ENCODE assay signal across 8 cellular contexts in the genomic region with DNA sequence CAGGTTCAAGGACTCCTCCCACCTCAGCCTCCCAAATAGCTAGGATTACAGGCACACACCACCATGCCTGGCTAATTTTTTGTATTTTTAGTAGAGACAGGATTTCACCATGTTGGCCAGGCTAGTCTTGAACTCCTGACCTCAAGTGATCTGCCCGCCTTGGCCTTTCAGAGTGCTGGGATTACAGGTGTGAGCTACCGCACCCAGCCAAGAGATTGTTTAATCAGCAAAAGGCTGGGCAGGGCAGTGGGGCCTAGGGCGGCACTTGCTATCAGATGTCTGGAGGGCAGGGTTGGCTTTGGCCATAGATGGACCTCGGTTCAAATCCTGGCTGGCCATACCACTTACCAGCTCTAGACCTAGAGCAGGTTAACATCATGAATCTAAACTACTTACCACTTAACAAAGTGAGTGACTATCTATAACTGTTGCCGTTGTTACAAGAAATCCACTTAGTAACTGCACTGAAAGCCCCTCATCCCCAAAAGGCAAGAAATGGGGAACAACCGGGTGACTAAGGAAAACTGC.
A peak's percentile ranks its signal among the peaks of the same experiment; 100 is the strongest.
DNase-seq lines count a peak whose midpoint lies in the region; ATAC-seq and TF ChIP-seq lines count a peak whose summit lies in the region.
"Not testable (repeated sequence)": the region's sequence is repeated elsewhere in the genome, so short reads cannot be mapped to it uniquely, and the experiment has no call there.

No MANE protein-coding gene starts in this region.

- CTCF ChIA-PET in CD4-positive, alpha-beta T cell (lab: Charles Lee) = interaction anchor here (1.1 to 4.5 kb wide), 8 partner anchors 10 to 464 kb away, joined by 3 to 29 read pairs (median 5); no protein-coding TSS in a partner anchor
- CTCF ChIA-PET in PC-3 (lab: Charles Lee) = not testable (repeated sequence)

- POLR2A ChIA-PET in CD4-positive, alpha-beta T cell (lab: Charles Lee) = interaction anchor here (0.7 to 3.4 kb wide), 11 partner anchors 10 to 360 kb away, joined by 3 to 38 read pairs (median 4); partner anchors contain the start of genes ETV6 and MANSC1
- POLR2A ChIA-PET in PC-3 (lab: Charles Lee; ENCODE audit: unreplicated experiment) = not testable (repeated sequence)

- peak overlapping the region; percentile 20; the same call in 1 of the 2 replicates for H3K4me2 ChIP-seq in PC-3 (ENCODE audit: low read length)
- not testable (repeated sequence) for H3K4me2 ChIP-seq in parathyroid adenoma (ENCODE audit: low read length)

- H3K36me3 Mint-ChIP-seq in CD4-positive, alpha-beta T cell (ENCODE audit: low read depth); brain: not testable (repeated sequence)

- H3F3A ChIP-seq in PC-3 (ENCODE audit: low read length, unreplicated experiment) = not testable (repeated sequence)

- peak overlapping the region; percentile 74 for H3K27ac ChIP-seq in CD4-positive, alpha-beta T cell (ENCODE audit: low read depth, low read length)
- H3K27ac ChIP-seq in PC-3 (ENCODE audit: low read length) (peak overlapping the region; percentile 83), heart right ventricle (peak overlapping the region in 6 of 10 donors; percentile 31 to 88 (median 51)), parathyroid adenoma (peak overlapping the region; percentile 31)

- H3K9me2 ChIP-seq in PC-3 (replicated peaks; ENCODE audit: low read length) = not testable (repeated sequence)

- not testable (repeated sequence) for H3K27me3 Mint-ChIP-seq in CD4-positive, alpha-beta T cell; stimulated activated naive CD8-positive, alpha-beta T cell treated with anti-CD3 and anti-CD28 coated beads, Interleukin-15, amount 100 ng/mL, for 72 hours
- H3K27me3 Mint-ChIP-seq in brain = peaks cover 10% of the 10 kb centered on the region

- peak overlapping the region; percentile 78 for H3K4me3 Mint-ChIP-seq in CD4-positive, alpha-beta T cell
- not testable (repeated sequence) for H3K4me3 Mint-ChIP-seq in brain
- peak overlapping the region; percentile 83 to 89 for H3K4me3 Mint-ChIP-seq in stimulated activated naive CD8-positive, alpha-beta T cell treated with anti-CD3 and anti-CD28 coated beads, Interleukin-15, amount 100 ng/mL, for 72 hours

- peaks cover 47% of the 10 kb centered on the region for H3K4me1 ChIP-seq in PC-3 (ENCODE audit: insufficient read depth, low read length)
- peaks cover 0 to 55% (median 3%) of the 10 kb centered on the region in 9 donors for H3K4me1 ChIP-seq in heart right ventricle
- H3K4me1 ChIP-seq in parathyroid adenoma = peaks cover 30% of the 10 kb centered on the region

- H2AFZ ChIP-seq in PC-3 (ENCODE audit: low read length) = not testable (repeated sequence)
- H2AFZ ChIP-seq in parathyroid adenoma = peak overlapping the region; percentile 76

- ATAC-seq in CD4-positive, alpha-beta T cell (ENCODE audit: poor library complexity); PC-3: not testable (repeated sequence)
- peak; percentile 5 for ATAC-seq in HG02943 (IDR thresholded peaks at IDR 0.05; ENCODE audit: low read depth, unreplicated experiment)
- ATAC-seq in heart right ventricle = peak in 1 of 8 donors; percentile 3
- peak; percentile 43 for ATAC-seq in stimulated activated naive CD8-positive, alpha-beta T cell treated with anti-CD3 and anti-CD28 coated beads, Interleukin-15, amount 100 ng/mL, for 72 hours

- not testable (repeated sequence) for H4K20me1 ChIP-seq in PC-3 (ENCODE audit: low read length)

- DNase-seq in CD4-positive, alpha-beta T cell; PC-3; heart right ventricle; stimulated activated naive CD8-positive, alpha-beta T cell treated with anti-CD3 and anti-CD28 coated beads, Interleukin-15, amount 100 ng/mL, for 72 hours: not testable (repeated sequence)
- DNase-seq in activated CD8-positive, alpha-beta memory T cell treated with anti-CD3 and anti-CD28 coated beads for 24 hours = peak; percentile 75

- TF ChIP-seq CTCF in CD4-positive, alpha-beta T cell (IDR thresholded peaks at IDR 0.05); PC-3 (conservative IDR thresholded peaks at IDR 0.05; ENCODE audit: low read depth, low read length); brain (conservative IDR thresholded peaks at IDR 0.05); heart right ventricle (IDR thresholded peaks at IDR 0.05); parathyroid adenoma (IDR thresholded peaks at IDR 0.05): not testable (repeated sequence)

- H3K4me1 Mint-ChIP-seq in CD4-positive, alpha-beta T cell (ENCODE audit: low read depth) = peaks cover 78% of the 10 kb centered on the region
- H3K4me1 Mint-ChIP-seq in brain = peaks cover 27% of the 10 kb centered on the region
- peaks cover 83% of the 10 kb centered on the region for H3K4me1 Mint-ChIP-seq in stimulated activated naive CD8-positive, alpha-beta T cell treated with anti-CD3 and anti-CD28 coated beads, Interleukin-15, amount 100 ng/mL, for 72 hours

- H3K27ac Mint-ChIP-seq in CD4-positive, alpha-beta T cell = peak overlapping the region; percentile 96
- peak overlapping the region in 3 of 5 experiments; percentile 12 to 89 (median 87) for H3K27ac Mint-ChIP-seq in brain
- H3K27ac Mint-ChIP-seq in stimulated activated naive CD8-positive, alpha-beta T cell treated with anti-CD3 and anti-CD28 coated beads, Interleukin-15, amount 100 ng/mL, for 72 hours = peak overlapping the region; percentile 90 to 97

- intact Hi-C loops in CD4-positive, alpha-beta T cell (cut with DNase I, micrococcal nuclease) = loop anchor here in 1 of 2 experiments (1.0 to 10.0 kb wide), 6 partner anchors 12 to 358 kb away; no protein-coding TSS in a partner anchor
- intact Hi-C loops in PC-3 (cut with micrococcal nuclease) = not testable (repeated sequence)
- intact Hi-C loops in heart right ventricle (cut with DNase I) = loop anchor here in 3 of 10 donors (10.0 kb wide), 5 partner anchors 115 to 385 kb away; partner anchors contain the start of gene ETV6 (in 1 of the 3)

- BruUV-seq in PC-3 (replicated peaks; lab: Mats Ljungman, UMichigan) = not testable (repeated sequence)

- H3K9me3 ChIP-seq in CD4-positive, alpha-beta T cell (ENCODE audit: control insufficient read depth, low read length); PC-3 (ENCODE audit: low read length); heart right ventricle; parathyroid adenoma (ENCODE audit: control insufficient read depth, low read length): not testable (repeated sequence)

- H3K79me2 ChIP-seq in PC-3 (ENCODE audit: low read length); parathyroid adenoma: not testable (repeated sequence)

- 82 to 84% methylated on average over 6 of the region's 6 CpGs for WGBS in heart right ventricle, 2 donors

- not testable (repeated sequence) for H3K36me3 ChIP-seq in PC-3 (ENCODE audit: low read depth, low read length); heart right ventricle; parathyroid adenoma (ENCODE audit: control insufficient read depth, insufficient read depth, low read length)

- peak overlapping the region; percentile 29 for H3K9ac ChIP-seq in PC-3 (ENCODE audit: low read length)
- H3K9ac ChIP-seq in parathyroid adenoma = not testable (repeated sequence)

- H3K4me3 ChIP-seq in PC-3 (ENCODE audit: low read length); parathyroid adenoma (ENCODE audit: low read depth, low read length): not testable (repeated sequence)
- H3K4me3 ChIP-seq in heart right ventricle = peak overlapping the region in 5 of 10 donors; percentile 3 to 31 (median 22)

- not testable (repeated sequence) for H3K9me3 Mint-ChIP-seq in CD4-positive, alpha-beta T cell; brain
- peaks cover 0 to 12% of the 10 kb centered on the region in 2 donors for H3K9me3 Mint-ChIP-seq in stimulated activated naive CD8-positive, alpha-beta T cell treated with anti-CD3 and anti-CD28 coated beads, Interleukin-15, amount 100 ng/mL, for 72 hours

- H3K27me3 ChIP-seq in CD4-positive, alpha-beta T cell (ENCODE audit: control insufficient read depth, insufficient read depth, low read length); PC-3 (ENCODE audit: low read length); heart right ventricle; parathyroid adenoma (ENCODE audit: control insufficient read depth, insufficient read depth, low read length): not testable (repeated sequence)

Comparison
In these comparisons a context has a peak if more than half of its experiments do, and no peak if none do; other contexts are left out.
1. H3K27ac ChIP-seq: peak in every context shown above with its lines; median percentile 83 in PC-3; 74 in CD4-positive, alpha-beta T cell; 51 in heart right ventricle; 31 in parathyroid adenoma.